8 cellular contexts compared by ENCODE assay signal in genomic region chr22:46054091-46054877, GRCh38.
DNase-seq lines count a peak whose midpoint lies in the region; ATAC-seq and TF ChIP-seq lines count a peak whose summit lies in the region.

No MANE protein-coding gene starts in this region.

- WGBS in sigmoid colon, 2 donors, result 3 to 18% methylated on average over 39 of the region's 39 CpGs

- H3K4me1 ChIP-seq in PC-3 (ENCODE audit: insufficient read depth, low read length) (peaks cover 64% of the 10 kb centered on the region), sigmoid colon (peaks cover 0 to 91% (median 86%) of the 10 kb centered on the region in 4 donors)

- TF ChIP-seq EP300 in sigmoid colon (IDR thresholded peaks at IDR 0.05), result no peak

- DNase-seq in activated CD4-positive, alpha-beta T cell treated with anti-CD3 and anti-CD28 coated beads for 36 hours, result peak; percentile 56
- DNase-seq in activated CD4-positive, alpha-beta T cell treated with anti-CD3 and anti-CD28 coated beads for 4 hours, result no peak
- DNase-seq in PC-3, result peak; percentile 57
- DNase-seq in astrocyte of the cerebellum (ENCODE audit: low read depth), result no peak
- peak; percentile 90 for DNase-seq in hepatic stellate cell (ENCODE audit: low spot score)
- DNase-seq in sigmoid colon, result peak; percentile 90

- H3K4me2 ChIP-seq in PC-3 (ENCODE audit: low read length), result peak overlapping the region; percentile 92

- intact Hi-C loops in activated CD4-positive, alpha-beta T cell treated with anti-CD3 and anti-CD28 coated beads for 36 hours (cut with DNase I, micrococcal nuclease), result loop anchor here (1.0 to 5.0 kb wide), 3 partner anchors 19 to 198 kb away; partner anchors contain the start of gene CDPF1 (in 1 of the 2)
- intact Hi-C loops in PC-3 (cut with micrococcal nuclease), result loop anchor here (2.0 to 5.0 kb wide), 2 partner anchors 15 to 42 kb away; no protein-coding TSS in a partner anchor
- intact Hi-C loops in sigmoid colon (cut with DNase I), result loop anchor here (2.0 kb wide), 1 partner anchor 47 kb away; no protein-coding TSS in a partner anchor

- no peak for TF ChIP-seq CTCF in PC-3 (conservative IDR thresholded peaks at IDR 0.05; ENCODE audit: low read depth, low read length)
- no peak for TF ChIP-seq CTCF in astrocyte of the cerebellum (IDR thresholded peaks at IDR 0.05; ENCODE audit: low read depth, low read length, missing control alignments)
- TF ChIP-seq CTCF in sigmoid colon (IDR thresholded peaks at IDR 0.05), result no peak

- H3K4me3 ChIP-seq in PC-3 (ENCODE audit: low read length) (peak overlapping the region; percentile 74), astrocyte of the cerebellum (ENCODE audit: low read depth, low read length) (peak overlapping the region; percentile 46), sigmoid colon (peak overlapping the region; percentile 79 to 86 (median 84))

- H3K9me2 ChIP-seq in PC-3 (replicated peaks; ENCODE audit: low read length), result no peaks in the 10 kb centered on the region

- POLR2A ChIA-PET in activated CD4-positive, alpha-beta T cell treated with anti-CD3 and anti-CD28 coated beads for 36 hours (lab: Charles Lee), result interaction anchor here (1.0 to 1.5 kb wide), 2 partner anchors 10 to 16 kb away, joined by 3 to 6 read pairs; no protein-coding TSS in a partner anchor
- POLR2A ChIA-PET in PC-3 (lab: Charles Lee; ENCODE audit: unreplicated experiment), result interaction anchor here (0.5 kb wide), 1 partner anchor 21 kb away, joined by 3 read pairs; no protein-coding TSS in a partner anchor

- H3K27ac ChIP-seq in PC-3 (ENCODE audit: low read length), result peak overlapping the region; percentile 96
- peak overlapping the region; percentile 94 to 100 (median 100) for H3K27ac ChIP-seq in sigmoid colon

- H3K36me3 ChIP-seq in PC-3 (ENCODE audit: low read depth, low read length), result no peaks in the 10 kb centered on the region
- no peaks in the 10 kb centered on the region for H3K36me3 ChIP-seq in sigmoid colon

- peaks cover 89% of the 10 kb centered on the region for H3K79me2 ChIP-seq in PC-3 (ENCODE audit: low read length)

- peak overlapping the region; percentile 95 for H3K27ac Mint-ChIP-seq in activated CD4-positive, alpha-beta T cell treated with anti-CD3 and anti-CD28 coated beads for 36 hours

- H3K9me3 Mint-ChIP-seq in activated CD4-positive, alpha-beta T cell treated with anti-CD3 and anti-CD28 coated beads for 36 hours (ENCODE audit: low read depth), result no peaks in the 10 kb centered on the region

- no peak overlapping the region for H2AFZ ChIP-seq in PC-3 (ENCODE audit: low read length)

- no TSS peak for BruUV-seq in PC-3 (replicated peaks; lab: Mats Ljungman, UMichigan)

- TF ChIP-seq POLR2A in sigmoid colon (IDR thresholded peaks at IDR 0.05), result peak in 1 of 2 donors; percentile 50

- H3K27me3 Mint-ChIP-seq in activated CD4-positive, alpha-beta T cell treated with anti-CD3 and anti-CD28 coated beads for 36 hours, result no peaks in the 10 kb centered on the region

- H3K9me3 ChIP-seq in PC-3 (ENCODE audit: low read length), result no peaks in the 10 kb centered on the region
- H3K9me3 ChIP-seq in sigmoid colon, result no peaks in the 10 kb centered on the region

- no peaks in the 10 kb centered on the region for H4K20me1 ChIP-seq in PC-3 (ENCODE audit: low read length)

- peak; percentile 27 for ATAC-seq in activated CD4-positive, alpha-beta T cell treated with anti-CD3 and anti-CD28 coated beads for 36 hours
- peak; percentile 25 for ATAC-seq in PC-3
- no peak for ATAC-seq in HG02973 (IDR thresholded peaks at IDR 0.05; ENCODE audit: unreplicated experiment)
- ATAC-seq in GM21447 (IDR thresholded peaks at IDR 0.05; ENCODE audit: unreplicated experiment), result no peak

- peaks cover 3% of the 10 kb centered on the region for H3K36me3 Mint-ChIP-seq in activated CD4-positive, alpha-beta T cell treated with anti-CD3 and anti-CD28 coated beads for 36 hours (ENCODE audit: low read depth)

- CTCF ChIA-PET in activated CD4-positive, alpha-beta T cell treated with anti-CD3 and anti-CD28 coated beads for 36 hours (lab: Charles Lee), result interaction anchor here (0.6 to 2.0 kb wide), 4 partner anchors 9 to 21 kb away, joined by 3 to 9 read pairs (median 3); no protein-coding TSS in a partner anchor
- CTCF ChIA-PET in PC-3 (lab: Charles Lee), result no interaction called here

- in situ Hi-C loops in astrocyte of the cerebellum (cut with HindIII; ENCODE audit: low sequenced_read_pairs), result no loop called here

- H3F3A ChIP-seq in PC-3 (ENCODE audit: low read length, unreplicated experiment), result peaks cover 4% of the 10 kb centered on the region

- peaks cover 62% of the 10 kb centered on the region for H3K4me1 Mint-ChIP-seq in activated CD4-positive, alpha-beta T cell treated with anti-CD3 and anti-CD28 coated beads for 36 hours

- H3K9ac ChIP-seq in PC-3 (ENCODE audit: low read length), result peak overlapping the region; percentile 94

- H3K4me3 Mint-ChIP-seq in activated CD4-positive, alpha-beta T cell treated with anti-CD3 and anti-CD28 coated beads for 36 hours, result peak overlapping the region; percentile 82

- H3K27me3 ChIP-seq in PC-3 (ENCODE audit: low read length) (no peaks in the 10 kb centered on the region), sigmoid colon (no peaks in the 10 kb centered on the region)

Comparison
In these comparisons a context has a peak if more than half of its experiments do, and no peak if none do; other contexts are left out.
1. DNase-seq: peak in activated CD4-positive, alpha-beta T cell treated with anti-CD3 and anti-CD28 coated beads for 36 hours (single experiment), PC-3 (single experiment), hepatic stellate cell (single experiment) and sigmoid colon (single experiment); none in activated CD4-positive, alpha-beta T cell treated with anti-CD3 and anti-CD28 coated beads for 4 hours (0 of 2) and astrocyte of the cerebellum (single experiment).
2. ATAC-seq: peak in activated CD4-positive, alpha-beta T cell treated with anti-CD3 and anti-CD28 coated beads for 36 hours (single experiment) and PC-3 (single experiment); none in HG02973 (single experiment) and GM21447 (single experiment).
3. Peak in every context shown above with its lines, with median percentiles within 50 percentile points of each other: H3K4me3 ChIP-seq.